8 cellular contexts compared by ENCODE assay signal in genomic region chr3:42024578-42025387, GRCh38.
A peak's percentile ranks its signal among the peaks of the same experiment; 100 is the strongest.
DNase-seq lines count a peak whose midpoint lies in the region; ATAC-seq and TF ChIP-seq lines count a peak whose summit lies in the region.

No MANE protein-coding gene starts in this region.

- peak overlapping the region; percentile 14 for H3K4me3 ChIP-seq in HFF-Myc (replicated peaks; ENCODE audit: low read depth, low read length)

- no peaks in the 10 kb centered on the region for H3K27me3 Mint-ChIP-seq in activated B cell treated with CpG ODN at 0.5 μM for 24 hours
- H3K27me3 Mint-ChIP-seq in stimulated activated memory B cell treated with anti-CD40 and anti-IgM and Interleukin-4, amounts not matched to agents 10 μg/mL and 1 μg/mL and 100 μg/mL, for 72 hours = no peaks in the 10 kb centered on the region

- TF ChIP-seq CTCF in HFF-Myc (IDR thresholded peaks at IDR 0.05; ENCODE audit: low read depth, low read length, missing control alignments) (no peak), activated B cell treated with CpG ODN at 0.5 μM for 24 hours (IDR thresholded peaks at IDR 0.05) (no peak)

- CTCF ChIA-PET in activated B cell treated with CpG ODN at 0.5 μM for 24 hours (lab: Charles Lee) = interaction anchor here (0.9 to 2.1 kb wide), 3 partner anchors 27 to 75 kb away, joined by 3 to 8 read pairs (median 3); no protein-coding TSS in a partner anchor

- POLR2A ChIA-PET in activated B cell treated with CpG ODN at 0.5 μM for 24 hours (lab: Charles Lee) = interaction anchor here (0.6 to 3.8 kb wide), 11 partner anchors 10 to 69 kb away, joined by 3 to 26 read pairs (median 6); partner anchors contain the start of gene ULK4

- intact Hi-C loops in activated B cell treated with CpG ODN at 0.5 μM for 24 hours (cut with micrococcal nuclease) = loop anchor here (1.0 to 2.0 kb wide), 3 partner anchors 10 to 24 kb away; no protein-coding TSS in a partner anchor

- ATAC-seq in activated B cell treated with CpG ODN at 0.5 μM for 24 hours (ENCODE audit: low read depth) (peak; percentile 30), HG03039 (IDR thresholded peaks at IDR 0.05; ENCODE audit: unreplicated experiment) (no peak)
- ATAC-seq in stimulated activated memory B cell treated with anti-CD40 and anti-IgM and Interleukin-4, amounts not matched to agents 10 μg/mL and 1 μg/mL and 100 μg/mL, for 72 hours = no peak

- no peak for DNase-seq in HFF-Myc (ENCODE audit: extremely low read depth, low read depth)
- no peak for DNase-seq in activated B cell treated with CpG ODN at 0.5 μM for 24 hours
- DNase-seq in iPS-NIHi11 (ENCODE audit: low spot score) = peak; percentile 19
- DNase-seq in retina = no peak
- DNase-seq in ureter (ENCODE audit: low spot score) = no peak
- no peak for DNase-seq in effector CD4-positive, alpha-beta T cell

- H3K36me3 Mint-ChIP-seq in activated B cell treated with CpG ODN at 0.5 μM for 24 hours (ENCODE audit: low read depth) = peaks cover 10% of the 10 kb centered on the region
- peaks cover 18% of the 10 kb centered on the region for H3K36me3 Mint-ChIP-seq in stimulated activated memory B cell treated with anti-CD40 and anti-IgM and Interleukin-4, amounts not matched to agents 10 μg/mL and 1 μg/mL and 100 μg/mL, for 72 hours

- H3K4me1 Mint-ChIP-seq in activated B cell treated with CpG ODN at 0.5 μM for 24 hours = peaks cover 85% of the 10 kb centered on the region
- H3K4me1 Mint-ChIP-seq in stimulated activated memory B cell treated with anti-CD40 and anti-IgM and Interleukin-4, amounts not matched to agents 10 μg/mL and 1 μg/mL and 100 μg/mL, for 72 hours = peaks cover 86% of the 10 kb centered on the region

- peaks cover 2% of the 10 kb centered on the region for H3K9me3 Mint-ChIP-seq in activated B cell treated with CpG ODN at 0.5 μM for 24 hours
- no peaks in the 10 kb centered on the region for H3K9me3 Mint-ChIP-seq in stimulated activated memory B cell treated with anti-CD40 and anti-IgM and Interleukin-4, amounts not matched to agents 10 μg/mL and 1 μg/mL and 100 μg/mL, for 72 hours

- H3K4me3 Mint-ChIP-seq in activated B cell treated with CpG ODN at 0.5 μM for 24 hours = peak overlapping the region; percentile 70
- peak overlapping the region; percentile 52 for H3K4me3 Mint-ChIP-seq in stimulated activated memory B cell treated with anti-CD40 and anti-IgM and Interleukin-4, amounts not matched to agents 10 μg/mL and 1 μg/mL and 100 μg/mL, for 72 hours

- peak overlapping the region; percentile 82 for H3K27ac Mint-ChIP-seq in activated B cell treated with CpG ODN at 0.5 μM for 24 hours
- H3K27ac Mint-ChIP-seq in stimulated activated memory B cell treated with anti-CD40 and anti-IgM and Interleukin-4, amounts not matched to agents 10 μg/mL and 1 μg/mL and 100 μg/mL, for 72 hours = peak overlapping the region; percentile 74
